In the genomic region with DNA sequence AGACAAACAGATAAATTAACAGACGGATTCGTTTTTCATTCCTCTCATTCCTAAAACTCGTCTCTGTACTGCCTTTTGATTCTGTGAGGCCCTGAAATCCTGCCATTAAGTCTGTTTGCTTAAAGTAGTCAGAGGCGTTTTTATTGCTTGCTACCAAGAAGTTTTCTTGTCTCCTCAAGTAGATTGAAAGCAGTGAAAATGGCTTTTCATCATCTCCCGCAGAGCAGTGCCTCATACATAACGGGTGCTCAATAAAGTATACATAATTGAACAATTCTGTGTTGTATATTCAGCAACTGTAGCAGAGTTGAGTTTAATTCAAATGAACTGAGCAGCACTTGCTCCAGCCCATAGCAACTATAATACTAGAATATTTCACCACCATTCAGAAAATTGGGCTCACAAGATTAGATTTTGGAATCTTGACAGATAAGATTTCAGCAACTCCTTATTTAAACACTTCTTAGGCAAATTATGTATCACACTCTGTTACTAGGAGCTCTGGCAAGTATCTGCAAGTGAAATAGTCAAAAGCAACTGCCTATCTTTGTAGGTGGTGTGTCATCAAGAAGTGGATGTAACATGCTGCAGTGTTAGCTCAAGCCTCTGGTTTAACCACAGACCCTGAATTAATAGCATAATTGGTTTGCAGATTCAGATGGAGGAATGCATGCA, we compare ENCODE assay signal across 17 cellular contexts. TPM values are rescaled to one million over a fixed set of nuclear protein-coding genes. Genes with fewer than 3 reads are reported as not detected.
DNase-seq lines count a peak whose midpoint lies in the region; ATAC-seq and TF ChIP-seq lines count a peak whose summit lies in the region.
"Had no signal": no experiment of that assay in that cellular context is flagged by ENCODE, and none has a peak within 500 bp of the region (broad histone marks: within the 10 kb centered on the region; RNA-seq: fewer than 3 reads in every experiment).

No MANE protein-coding gene starts in this region.

- H3K4me3 ChIP-seq in GM23338 = no peak overlapping the region
- H3K4me3 ChIP-seq in gastroesophageal sphincter = no peak overlapping the region
- no peak overlapping the region for H3K4me3 ChIP-seq in MG63
- H3K4me3 ChIP-seq: BLaER1 treated with 17β-estradiol and CSF1 and Interleukin-3, amounts not matched to agents 10 nM and 100 nM had no signal

- no peaks in the 10 kb centered on the region for H3K36me3 Mint-ChIP-seq in GM23338 (ENCODE audit: low read depth)

- H3K36me3 ChIP-seq in GM23338 (ENCODE audit: insufficient read depth) (no peaks in the 10 kb centered on the region), gastroesophageal sphincter (no peaks in the 10 kb centered on the region), MG63 (no peaks in the 10 kb centered on the region)
- H3K36me3 ChIP-seq: BLaER1 treated with 17β-estradiol and CSF1 and Interleukin-3, amounts not matched to agents 10 nM and 100 nM had no signal

- H2AFZ ChIP-seq in GM23338 = peak overlapping the region; percentile 87; the same call in 1 of the 2 replicates

- no peak for TF ChIP-seq EP300 in gastroesophageal sphincter (IDR thresholded peaks at IDR 0.05)

- WGBS in gastroesophageal sphincter (ENCODE audit: low coverage in 1 of 2), 2 donors = 16 to 26% methylated on average over 5 to 6 of the region's 6 CpGs

- TF ChIP-seq CTCF in GM23338 (conservative IDR thresholded peaks at IDR 0.05; ENCODE audit: low read depth in 2 of 2) = no peak
- TF ChIP-seq CTCF in gastroesophageal sphincter (IDR thresholded peaks at IDR 0.05) = no peak

- H3K27ac ChIP-seq in GM23338 (ENCODE audit: low read depth) (no peak overlapping the region), gastroesophageal sphincter (peak overlapping the region in 3 of 4 donors; percentile 38 to 48 (median 46))
- H3K27ac ChIP-seq: BLaER1 treated with 17β-estradiol and CSF1 and Interleukin-3, amounts not matched to agents 10 nM and 100 nM had no signal

- peaks cover 1% of the 10 kb centered on the region for H3K27me3 Mint-ChIP-seq in GM23338 (ENCODE audit: insufficient read depth, low read depth, poor library complexity)

- H3K9me3 Mint-ChIP-seq in GM23338 = no peaks in the 10 kb centered on the region

- H3K27me3 ChIP-seq in GM23338 (ENCODE audit: insufficient read depth) (no peaks in the 10 kb centered on the region), gastroesophageal sphincter (no peaks in the 10 kb centered on the region), MG63 (no peaks in the 10 kb centered on the region)
- H3K27me3 ChIP-seq: BLaER1 treated with 17β-estradiol and CSF1 and Interleukin-3, amounts not matched to agents 10 nM and 100 nM had no signal

- H3K27ac Mint-ChIP-seq in GM23338 = peak overlapping the region; percentile 31; the same call in 1 of the 2 replicates
- H3K27ac Mint-ChIP-seq: activated T-helper 2 cell treated with anti-CD3 and anti-CD28 coated beads, Interferon-gamma antibody, Interleukin-2, Interleukin-4, amounts not matched to agents 10 μg/mL and 5 μg/mL and 100 μg/mL, durations not matched to agents 14 hours and 24 hours and 36 hours had no signal

- no peaks in the 10 kb centered on the region for H4K20me1 ChIP-seq in GM23338 (replicated peaks; ENCODE audit: insufficient read depth)
- H4K20me1 ChIP-seq: BLaER1 treated with 17β-estradiol and CSF1 and Interleukin-3, amounts not matched to agents 10 nM and 100 nM had no signal

- peaks cover 5% of the 10 kb centered on the region for H3K4me1 ChIP-seq in GM23338 (ENCODE audit: insufficient read depth)
- H3K4me1 ChIP-seq in gastroesophageal sphincter = peaks cover 6 to 31% (median 18%) of the 10 kb centered on the region in 3 donors

- no peaks in the 10 kb centered on the region for H3K9me2 ChIP-seq in GM23338 (ENCODE audit: insufficient read depth)

- ATAC-seq in GM23338 (no peak), gastroesophageal sphincter (peak; percentile 59), GM18867 (IDR thresholded peaks at IDR 0.05; ENCODE audit: unreplicated experiment) (no peak)

- no peaks in the 10 kb centered on the region for H3F3A ChIP-seq in GM23338 (replicated peaks; ENCODE audit: low read depth)

- H3K4me1 Mint-ChIP-seq in GM23338 = peaks cover 3% of the 10 kb centered on the region; the same call in 2 of the 3 replicates

- no peak overlapping the region for H3K4me2 ChIP-seq in GM23338

- no peaks in the 10 kb centered on the region for H3K79me2 ChIP-seq in GM23338 (replicated peaks; ENCODE audit: insufficient read depth)

- TF ChIP-seq POLR2A in gastroesophageal sphincter (IDR thresholded peaks at IDR 0.05) = no peak

- DNase-seq in GM23338 (ENCODE audit: low spot score) (no peak), amniotic epithelial cell (ENCODE audit: low read depth) (peak; percentile 85), retina (peak; percentile 28), mucosa of gallbladder (ENCODE audit: low spot score) (no peak), NCI-H1105 (lab: John Stamatoyannopoulos, UW) (no peak), MG63 (no peak)
- DNase-seq: activated CD4-positive, alpha-beta T cell treated with anti-CD3 and anti-CD28 coated beads, Interleukin-2, amount 50 U/mL, for 4 hours; DMS79; NCI-H1417 treated with DMSO at 0.1 percent for 48 hours; NCI-H524 treated with DMSO at 0.1 percent for 48 hours; posterior cingulate gyrus; T-helper 9 cell had no signal

- H3K9me3 ChIP-seq in gastroesophageal sphincter (no peaks in the 10 kb centered on the region), MG63 (no peaks in the 10 kb centered on the region)
- H3K9me3 ChIP-seq: BLaER1 treated with 17β-estradiol and CSF1 and Interleukin-3, amounts not matched to agents 10 nM and 100 nM had no signal

- no peak overlapping the region for H3K4me3 Mint-ChIP-seq in GM23338

TF ChIP-seq in GM23338, 12 proteins besides CTCF, POLR2A, EP300 and RAD21:
- TF ChIP-seq STAT1 (IDR thresholded peaks at IDR 0.05; ENCODE audit: unreplicated experiment) = no peak
- TF ChIP-seq REST (IDR thresholded peaks at IDR 0.05; ENCODE audit: unreplicated experiment) = no peak
- TF ChIP-seq POLR2AphosphoS5 (IDR thresholded peaks at IDR 0.05; ENCODE audit: low read depth) = no peak
- TF ChIP-seq JUNB (IDR thresholded peaks at IDR 0.05; ENCODE audit: unreplicated experiment) = no peak
- TF ChIP-seq NANOG (IDR thresholded peaks at IDR 0.05; ENCODE audit: borderline replicate concordance) = no peak
TF ChIP-seq in GM23338: peak in this region for 0.

RNA-seq across cellular contexts. Expression of gene FIBIN, which starts 20.0 kb away (rescaled TPM):
- 0.66 TPM in 1 of 2 replicates, not detected in the other for total RNA-seq in GM23338 (2014; rRNA removed; shearing (Covaris generic))
- 0.21 and 0.33 TPM in 2 replicates for polyA plus RNA-seq in GM23338 (2016; fragmentation: Nextera tagmentation; extraction: Ambion mirVana)
- 100 to 1,000 TPM in 2 of 4 donors, 10 to 100 TPM in 2; 53.2 to 143 (median 105) TPM for total RNA-seq in gastroesophageal sphincter
- 8.5 TPM for total RNA-seq in mucosa of gallbladder
- 2.3 and 3.4 TPM in 2 replicates for total RNA-seq in MG63 (2014; rRNA removed; shearing (Covaris generic); ENCODE audit: low replicate concordance)
- total RNA-seq: activated T-helper 2 cell treated with anti-CD3 and anti-CD28 coated beads, Interferon-gamma antibody, Interleukin-2, Interleukin-4, amounts not matched to agents 10 μg/mL and 5 μg/mL and 100 μg/mL, durations not matched to agents 14 hours and 24 hours and 36 hours; lung microvascular endothelial cell had no signal

RNA-seq across cellular contexts. Expression of gene BBOX1, which starts 26.7 kb away (rescaled TPM):
- not detected in 2 replicates for total RNA-seq in GM23338 (2014; rRNA removed; shearing (Covaris generic))
- polyA plus RNA-seq in GM23338 (2016; fragmentation: Nextera tagmentation; extraction: Ambion mirVana) = 0.23 TPM in 1 of 2 replicates, not detected in the other
- total RNA-seq in gastroesophageal sphincter = 1 to 10 TPM in 1 of 4 donors, under 1 TPM in 1, not detected in 2; 0.67 to 4.4 TPM
- total RNA-seq in mucosa of gallbladder = 26.2 TPM
- total RNA-seq in MG63 (2014; rRNA removed; shearing (Covaris generic); ENCODE audit: low replicate concordance) = not detected in 2 replicates
- total RNA-seq: activated T-helper 2 cell treated with anti-CD3 and anti-CD28 coated beads, Interferon-gamma antibody, Interleukin-2, Interleukin-4, amounts not matched to agents 10 μg/mL and 5 μg/mL and 100 μg/mL, durations not matched to agents 14 hours and 24 hours and 36 hours; lung microvascular endothelial cell had no signal

Comparison
In these comparisons a context has a peak if more than half of its experiments do, and no peak if none do; other contexts are left out.
1. DNase-seq: peak in amniotic epithelial cell (single experiment) and retina (single experiment); none in GM23338 (single experiment), mucosa of gallbladder (single experiment), NCI-H1105 (single experiment) and MG63 (single experiment).